Comparison of ENCODE assay signal across 8 cellular contexts in genomic region chr10:6382081-6382480, GRCh38.
A peak's percentile ranks its signal among the peaks of the same experiment; 100 is the strongest.
DNase-seq lines count a peak whose midpoint lies in the region; ATAC-seq and TF ChIP-seq lines count a peak whose summit lies in the region.

No MANE protein-coding gene starts in this region.

- H3K36me3 Mint-ChIP-seq in activated naive CD4-positive, alpha-beta T cell treated with anti-CD3 and anti-CD28 coated beads, Interleukin-2, amount 50 U/mL, for 24 hours: peaks cover 8% of the 10 kb centered on the region
- H3K36me3 Mint-ChIP-seq in WTC11: peaks cover 54% of the 10 kb centered on the region

- ATAC-seq in GM19463 (IDR thresholded peaks at IDR 0.05; ENCODE audit: unreplicated experiment) (peak; percentile 81), WTC11 (no peak)

- H3K27ac Mint-ChIP-seq in activated naive CD4-positive, alpha-beta T cell treated with anti-CD3 and anti-CD28 coated beads, Interleukin-2, amount 50 U/mL, for 24 hours: peak overlapping the region; percentile 43
- H3K27ac Mint-ChIP-seq in WTC11: no peak overlapping the region

- POLR2A ChIA-PET in WTC11 (lab: Charles Lee): no interaction called here

- CTCF ChIA-PET in WTC11 (lab: Charles Lee): no interaction called here

- H3K9me3 Mint-ChIP-seq in activated naive CD4-positive, alpha-beta T cell treated with anti-CD3 and anti-CD28 coated beads, Interleukin-2, amount 50 U/mL, for 24 hours: no peaks in the 10 kb centered on the region
- H3K9me3 Mint-ChIP-seq in WTC11: peaks cover 64% of the 10 kb centered on the region

- DNase-seq in Kasumi-1 (lab: John Stamatoyannopoulos, UW): peak; percentile 70 to 80
- peak; percentile 45 for DNase-seq in mucosa of gallbladder (ENCODE audit: low spot score)
- DNase-seq in NCI-H187 treated with DMSO at 0.1 percent for 48 hours (lab: John Stamatoyannopoulos, UW): no peak
- no peak for DNase-seq in WTC11 (ENCODE audit: low spot score)
- no peak for DNase-seq in DMS 273 treated with DMSO at 0.1 percent for 48 hours (lab: John Stamatoyannopoulos, UW)
- no peak for DNase-seq in NCI-H510A (lab: John Stamatoyannopoulos, UW)

- TF ChIP-seq CTCF in WTC11 (IDR thresholded peaks at IDR 0.05): no peak

- peak overlapping the region; percentile 67 for H3K4me3 Mint-ChIP-seq in activated naive CD4-positive, alpha-beta T cell treated with anti-CD3 and anti-CD28 coated beads, Interleukin-2, amount 50 U/mL, for 24 hours
- no peak overlapping the region for H3K4me3 Mint-ChIP-seq in WTC11

- no peaks in the 10 kb centered on the region for H3K27me3 Mint-ChIP-seq in activated naive CD4-positive, alpha-beta T cell treated with anti-CD3 and anti-CD28 coated beads, Interleukin-2, amount 50 U/mL, for 24 hours
- H3K27me3 Mint-ChIP-seq in WTC11 (ENCODE audit: low read depth): peaks cover 20% of the 10 kb centered on the region

- H3K4me1 Mint-ChIP-seq in activated naive CD4-positive, alpha-beta T cell treated with anti-CD3 and anti-CD28 coated beads, Interleukin-2, amount 50 U/mL, for 24 hours: peaks cover 28% of the 10 kb centered on the region
- no peaks in the 10 kb centered on the region for H3K4me1 Mint-ChIP-seq in WTC11

TF ChIP-seq in WTC11, 78 proteins besides CTCF, POLR2A, EP300 and RAD21:
- TF ChIP-seq IRF2 (CRISPR knock-in tag; IDR thresholded peaks at IDR 0.05; ENCODE audit: borderline replicate concordance, low read depth) (no peak), SOX15 (CRISPR knock-in tag; IDR thresholded peaks at IDR 0.05) (no peak), ZBTB21 (CRISPR knock-in tag; IDR thresholded peaks at IDR 0.05; ENCODE audit: borderline replicate concordance) (no peak), ZNF512 (CRISPR knock-in tag; IDR thresholded peaks at IDR 0.05; ENCODE audit: borderline replicate concordance) (no peak), FOXP1 (CRISPR knock-in tag; IDR thresholded peaks at IDR 0.05; ENCODE audit: borderline replicate concordance) (no peak), CREB1 (CRISPR knock-in tag; IDR thresholded peaks at IDR 0.05) (no peak), USF1 (CRISPR knock-in tag; IDR thresholded peaks at IDR 0.05) (no peak), MAX (CRISPR knock-in tag; IDR thresholded peaks at IDR 0.05) (no peak), HMGXB4 (CRISPR knock-in tag; IDR thresholded peaks at IDR 0.05) (no peak), ZNF396 (CRISPR knock-in tag; IDR thresholded peaks at IDR 0.05; ENCODE audit: borderline replicate concordance) (no peak), GRHL2 (CRISPR knock-in tag; IDR thresholded peaks at IDR 0.05; ENCODE audit: insufficient replicate concordance, severe bottlenecking) (no peak), ZNF232 (CRISPR knock-in tag; IDR thresholded peaks at IDR 0.05) (no peak), PRDM15 (CRISPR knock-in tag; IDR thresholded peaks at IDR 0.05) (no peak)

Comparison
In these comparisons a context has a peak if more than half of its experiments do, and no peak if none do; other contexts are left out.
1. DNase-seq: peak in Kasumi-1 (2 of 2) and mucosa of gallbladder (single experiment); none in NCI-H187 treated with DMSO at 0.1 percent for 48 hours (single experiment), WTC11 (single experiment), DMS 273 treated with DMSO at 0.1 percent for 48 hours (single experiment) and NCI-H510A (single experiment).